ENCODE assay signal across 8 cellular contexts in the genomic region with DNA sequence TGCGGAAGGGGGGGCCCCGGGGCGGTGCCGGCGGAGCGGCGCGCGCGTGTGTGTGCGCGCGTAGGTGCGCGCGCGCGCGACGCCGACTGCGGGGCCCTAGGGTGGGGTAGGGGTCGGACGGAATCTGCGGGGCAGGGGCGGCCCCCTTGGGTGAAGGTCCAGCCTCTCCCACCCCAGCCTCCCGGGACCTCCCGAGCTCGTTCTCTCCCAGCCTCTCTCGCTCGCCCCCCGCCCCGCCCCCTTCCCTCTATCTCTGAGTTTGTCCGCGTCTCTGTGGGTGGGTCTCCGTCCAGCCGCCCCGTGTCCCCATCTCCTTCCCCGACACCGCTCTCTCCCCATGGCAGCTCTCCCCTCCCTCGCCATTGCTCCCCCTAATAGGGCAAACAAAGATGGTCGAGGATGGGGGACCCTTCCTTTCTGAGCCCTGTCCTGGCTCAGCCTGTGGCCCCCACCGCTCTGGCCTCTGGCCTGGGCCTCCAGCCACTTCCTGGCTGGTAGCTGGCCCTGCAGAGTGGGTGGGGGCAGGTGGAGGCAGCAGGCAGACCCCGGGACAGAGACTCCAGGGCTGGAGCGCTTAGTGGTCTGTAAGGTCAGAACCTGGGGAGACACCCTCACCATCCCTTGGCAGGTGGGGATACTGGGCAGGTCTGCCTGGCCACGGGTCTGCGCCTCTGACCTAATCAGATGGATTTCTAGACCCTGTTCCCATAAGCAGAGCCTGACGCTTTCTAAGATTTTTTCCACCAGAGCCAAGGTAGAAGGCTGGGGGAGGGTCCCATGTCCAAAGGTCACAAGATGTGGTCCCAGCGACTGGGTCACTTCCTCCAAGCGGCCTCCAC. TPM values are rescaled to one million over a fixed set of nuclear protein-coding genes. Genes with fewer than 3 reads are reported as not detected.
DNase-seq lines count a peak whose midpoint lies in the region; ATAC-seq and TF ChIP-seq lines count a peak whose summit lies in the region.

No MANE protein-coding gene starts in this region.

- peaks cover 35% of the 10 kb centered on the region for H3K4me1 ChIP-seq in effector memory CD4-positive, alpha-beta T cell (ENCODE audit: control insufficient read depth, insufficient read depth, low read length, poor library complexity, severe bottlenecking)
- H3K4me1 ChIP-seq in muscle layer of colon (ENCODE audit: insufficient read depth, low read length): peaks cover 13% of the 10 kb centered on the region
- H3K4me1 ChIP-seq in uterus: peaks cover 0 to 9% of the 10 kb centered on the region in 2 donors

- ATAC-seq in HG02678 (IDR thresholded peaks at IDR 0.05; ENCODE audit: unreplicated experiment) (no peak), GM18519 (IDR thresholded peaks at IDR 0.05; ENCODE audit: low FRiP score, unreplicated experiment) (no peak), GM18502 (IDR thresholded peaks at IDR 0.05; ENCODE audit: poor library complexity, unreplicated experiment) (no peak)

- TF ChIP-seq POLR2A in uterus (IDR thresholded peaks at IDR 0.05): no peak

- H3K9me3 ChIP-seq in effector memory CD4-positive, alpha-beta T cell (ENCODE audit: control insufficient read depth, low read length): no peaks in the 10 kb centered on the region
- H3K9me3 ChIP-seq in muscle layer of colon (ENCODE audit: low read length): no peaks in the 10 kb centered on the region
- H3K9me3 ChIP-seq in uterus: no peaks in the 10 kb centered on the region

- H3K27ac ChIP-seq in effector memory CD4-positive, alpha-beta T cell (ENCODE audit: insufficient read depth, low read length, poor library complexity, severe bottlenecking): peak overlapping the region; percentile 42
- H3K27ac ChIP-seq in muscle layer of colon (ENCODE audit: low read depth, low read length) (no peak overlapping the region), uterus (peak overlapping the region in 1 of 2 donors; percentile 69)

- H3K4me1 Mint-ChIP-seq in activated naive CD4-positive, alpha-beta T cell treated with anti-CD3 and anti-CD28 coated beads, Interleukin-2, amount 50 U/mL, for 24 hours: peaks cover 50% of the 10 kb centered on the region

- H3K4me3 ChIP-seq in effector memory CD4-positive, alpha-beta T cell (ENCODE audit: insufficient read depth, low read depth, low read length, poor library complexity, severe bottlenecking): peak overlapping the region; percentile 70
- peak overlapping the region; percentile 42 to 50 for H3K4me3 ChIP-seq in muscle layer of colon (ENCODE audit: low read depth in 1 of 2, low read length in 2 of 2)
- H3K4me3 ChIP-seq in uterus: peak overlapping the region; percentile 27 to 58

- H3K36me3 ChIP-seq in effector memory CD4-positive, alpha-beta T cell (ENCODE audit: control insufficient read depth, insufficient read depth, low read length): no peaks in the 10 kb centered on the region
- no peaks in the 10 kb centered on the region for H3K36me3 ChIP-seq in muscle layer of colon (ENCODE audit: insufficient read depth, low read length)
- H3K36me3 ChIP-seq in uterus: no peaks in the 10 kb centered on the region

- DNase-seq in activated naive CD4-positive, alpha-beta T cell treated with anti-CD3 and anti-CD28 coated beads, Interleukin-2, amount 50 U/mL, for 16 hours: no peak
- no peak for DNase-seq in effector memory CD4-positive, alpha-beta T cell
- DNase-seq in uterus: no peak

- H3K9me3 Mint-ChIP-seq in activated naive CD4-positive, alpha-beta T cell treated with anti-CD3 and anti-CD28 coated beads, Interleukin-2, amount 50 U/mL, for 24 hours: no peaks in the 10 kb centered on the region

- intact Hi-C loops in uterus (cut with DNase I; ENCODE audit: low total_unique reads): no loop called here

- peak overlapping the region; percentile 70 for H3K27ac Mint-ChIP-seq in activated naive CD4-positive, alpha-beta T cell treated with anti-CD3 and anti-CD28 coated beads, Interleukin-2, amount 50 U/mL, for 24 hours

- no peaks in the 10 kb centered on the region for H3K27me3 ChIP-seq in effector memory CD4-positive, alpha-beta T cell (replicated peaks; ENCODE audit: control insufficient read depth, insufficient read depth, low read length, poor library complexity, severe bottlenecking)
- H3K27me3 ChIP-seq in muscle layer of colon (ENCODE audit: control insufficient read depth in 1 of 2, insufficient read depth in 2 of 2, low read length in 2 of 2): peaks cover 0 to 11% of the 10 kb centered on the region in 2 donors
- H3K27me3 ChIP-seq in uterus: no peaks in the 10 kb centered on the region

- no peak for TF ChIP-seq CTCF in uterus (IDR thresholded peaks at IDR 0.05)

- H3K27me3 Mint-ChIP-seq in activated naive CD4-positive, alpha-beta T cell treated with anti-CD3 and anti-CD28 coated beads, Interleukin-2, amount 50 U/mL, for 24 hours: no peaks in the 10 kb centered on the region

- no peaks in the 10 kb centered on the region for H3K36me3 Mint-ChIP-seq in activated naive CD4-positive, alpha-beta T cell treated with anti-CD3 and anti-CD28 coated beads, Interleukin-2, amount 50 U/mL, for 24 hours

- H3K9ac ChIP-seq in muscle layer of colon (ENCODE audit: low read length): no peak overlapping the region

- peak overlapping the region; percentile 72 for H3K4me3 Mint-ChIP-seq in activated naive CD4-positive, alpha-beta T cell treated with anti-CD3 and anti-CD28 coated beads, Interleukin-2, amount 50 U/mL, for 24 hours

RNA-seq across cellular contexts. Expression of a gene that starts 32.9 kb away (rescaled TPM):
- 10 to 100 TPM in 2 of 4 donors, 1 to 10 TPM in 1, under 1 TPM in 1; 0.29 to 20.0 (median 10.8) TPM for total RNA-seq in uterus
